Comparison of ENCODE assay signal across 20 cellular contexts in the genomic region with DNA sequence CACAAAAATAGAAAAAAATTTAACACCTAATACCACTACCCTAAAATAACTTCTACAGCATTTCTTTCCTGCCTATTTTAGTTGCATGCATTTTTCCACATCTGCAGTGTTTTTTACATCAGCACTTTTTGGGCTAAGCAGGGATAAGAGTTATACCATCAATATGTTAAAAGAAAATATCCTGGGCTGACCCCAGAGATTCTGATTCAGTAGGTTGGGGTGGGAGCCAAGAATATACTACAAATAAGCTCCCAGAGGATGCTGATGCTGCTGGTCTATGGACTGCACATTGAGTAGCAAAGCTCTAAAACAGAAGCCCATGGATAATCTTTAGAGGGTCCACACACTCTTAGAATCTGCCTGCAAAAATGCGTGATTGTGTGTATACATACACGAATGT. TPM values are rescaled to one million over a fixed set of nuclear protein-coding genes. Genes with fewer than 3 reads are reported as not detected.
DNase-seq lines count a peak whose midpoint lies in the region; ATAC-seq and TF ChIP-seq lines count a peak whose summit lies in the region.
"Had no signal": no experiment of that assay in that cellular context is flagged by ENCODE, and none has a peak within 500 bp of the region (broad histone marks: within the 10 kb centered on the region; RNA-seq: fewer than 3 reads in every experiment).

No MANE protein-coding gene starts in this region.

- H3K79me2 ChIP-seq in H9 (ENCODE audit: insufficient read depth, low read length): no peaks in the 10 kb centered on the region; the same call in none of the 2 replicates

- no peak overlapping the region for H2BK20ac ChIP-seq in H9 (ENCODE audit: low read depth, low read length, poor library complexity, severe bottlenecking)

- peaks cover 3% of the 10 kb centered on the region for H4K20me1 ChIP-seq in H9 (ENCODE audit: control insufficient read depth, insufficient read depth, insufficient read length)

- H4K5ac ChIP-seq in H9 (ENCODE audit: insufficient read length, low read depth, low read length): no peak overlapping the region

- H3K4me3 Mint-ChIP-seq in activated T-cell treated with anti-CD3 and anti-CD28 coated beads, Interleukin-2, amount 50 U/mL, for 72 hours: peak overlapping the region; percentile 61 to 70
- H3K4me3 Mint-ChIP-seq in activated B cell treated with CpG ODN at 0.5 μM for 24 hours (peak overlapping the region; percentile 60), H9 (no peak overlapping the region)
- peak overlapping the region in 1 of 2 donors; percentile 24 for H3K4me3 Mint-ChIP-seq in effector memory CD8-positive, alpha-beta T cell
- H3K4me3 Mint-ChIP-seq: neural progenitor cell had no signal

- no peak overlapping the region for H3K23ac ChIP-seq in H9 (ENCODE audit: insufficient read length, low read depth, low read length)

- H2BK12ac ChIP-seq in H9 (ENCODE audit: insufficient read length, low read depth, low read length): no peak overlapping the region

- no peak overlapping the region for H3K18ac ChIP-seq in H9 (ENCODE audit: insufficient read length, low read depth, low read length)

- no peak overlapping the region for H4K8ac ChIP-seq in H9 (replicated peaks; ENCODE audit: insufficient read length, low read depth, low read length)

- H3K56ac ChIP-seq in H9 (ENCODE audit: insufficient read length, low read depth, low read length): no peak overlapping the region

- no peak for TF ChIP-seq POLR2A in stomach (IDR thresholded peaks at IDR 0.05)

- no peak overlapping the region for H3K14ac ChIP-seq in H9 (ENCODE audit: insufficient read depth, low read length)

- H2BK15ac ChIP-seq in H9 (ENCODE audit: low read depth, low read length): no peak overlapping the region

- no peak overlapping the region for H4K91ac ChIP-seq in H9 (ENCODE audit: insufficient read length, low read depth, low read length)

- H3K36me3 ChIP-seq in stomach: peaks cover 50 to 84% (median 79%) of the 10 kb centered on the region in 4 donors

- WGBS in stomach, 5 donors: 94 to 100% (median 95%) methylated on average over 2 of the region's 2 CpGs
- WGBS in H9 (ENCODE audit: extremely low coverage, insufficient read length, low lambda C conversion rate): no CpG with 5 or more reads among the region's 2 CpGs

- H3K4me1 Mint-ChIP-seq in activated T-cell treated with anti-CD3 and anti-CD28 coated beads, Interleukin-2, amount 50 U/mL, for 72 hours (ENCODE audit: low read depth): peaks cover 72% of the 10 kb centered on the region
- H3K4me1 Mint-ChIP-seq in activated B cell treated with CpG ODN at 0.5 μM for 24 hours (peaks cover 27% of the 10 kb centered on the region), H9 (no peaks in the 10 kb centered on the region)
- peaks cover 55 to 74% of the 10 kb centered on the region in 2 donors for H3K4me1 Mint-ChIP-seq in effector memory CD8-positive, alpha-beta T cell (ENCODE audit: low read depth in 2 of 2)
- H3K4me1 Mint-ChIP-seq: neural progenitor cell had no signal

- CTCF ChIA-PET in activated B cell treated with CpG ODN at 0.5 μM for 24 hours (lab: Charles Lee): interaction anchor here (0.6 to 1.9 kb wide), 4 partner anchors 10 to 92 kb away, joined by 3 to 8 read pairs (median 3); no protein-coding TSS in a partner anchor

- ATAC-seq in activated T-cell treated with anti-CD3 and anti-CD28 coated beads, Interleukin-2, amount 50 U/mL, for 72 hours (replicated peaks in 1 of 2): no peak
- ATAC-seq in activated B cell treated with CpG ODN at 0.5 μM for 24 hours (ENCODE audit: low read depth): no peak
- ATAC-seq in effector memory CD8-positive, alpha-beta T cell (replicated peaks): no peak
- ATAC-seq: left lung had no signal

- no peak overlapping the region for H3K9ac ChIP-seq in H9 (ENCODE audit: extremely low read depth, insufficient read length, low read length)
- H3K9ac ChIP-seq: neural progenitor cell had no signal

- intact Hi-C loops in activated B cell treated with CpG ODN at 0.5 μM for 24 hours (cut with micrococcal nuclease) (loop anchor here (1.0 kb wide), 1 partner anchor 14 kb away; the partner anchor contains the start of gene FYCO1), stomach (cut with DNase I; ENCODE audit: low total_unique reads) (no loop called here)

- H3K9me3 Mint-ChIP-seq in activated T-cell treated with anti-CD3 and anti-CD28 coated beads, Interleukin-2, amount 50 U/mL, for 72 hours: peaks cover 0 to 3% of the 10 kb centered on the region in 2 donors
- H3K9me3 Mint-ChIP-seq in activated B cell treated with CpG ODN at 0.5 μM for 24 hours: no peaks in the 10 kb centered on the region
- H3K9me3 Mint-ChIP-seq in effector memory CD8-positive, alpha-beta T cell: peaks cover 0 to 3% of the 10 kb centered on the region in 2 donors
- no peaks in the 10 kb centered on the region for H3K9me3 Mint-ChIP-seq in H9
- H3K9me3 Mint-ChIP-seq: neural progenitor cell had no signal

- no peak overlapping the region for H3T11ph ChIP-seq in H9 (ENCODE audit: low read length)

- H3K79me1 ChIP-seq in H9 (ENCODE audit: insufficient read depth, low read depth, low read length, poor library complexity, severe bottlenecking): no peaks in the 10 kb centered on the region

- peak overlapping the region; percentile 17 for H3K27ac Mint-ChIP-seq in activated T-cell treated with anti-CD3 and anti-CD28 coated beads, Interleukin-2, amount 50 U/mL, for 72 hours
- H3K27ac Mint-ChIP-seq in activated B cell treated with CpG ODN at 0.5 μM for 24 hours (no peak overlapping the region), H9 (no peak overlapping the region)
- H3K27ac Mint-ChIP-seq in effector memory CD8-positive, alpha-beta T cell: peak overlapping the region; percentile 80 to 95
- H3K27ac Mint-ChIP-seq: neural progenitor cell had no signal

- no peaks in the 10 kb centered on the region for H3K23me2 ChIP-seq in H9 (ENCODE audit: insufficient read length, low read depth, low read length, poor library complexity, severe bottlenecking)

- TF ChIP-seq CTCF in activated B cell treated with CpG ODN at 0.5 μM for 24 hours (IDR thresholded peaks at IDR 0.05) (no peak), stomach (IDR thresholded peaks at IDR 0.05) (no peak), H9 (conservative IDR thresholded peaks at IDR 0.05) (no peak)

- no peak overlapping the region for H3K4ac ChIP-seq in H9 (ENCODE audit: low read depth, low read length)

- TF ChIP-seq EP300 in stomach (IDR thresholded peaks at IDR 0.05): no peak

- no peak overlapping the region for H2AFZ ChIP-seq in H9 (ENCODE audit: low read length)
- H2AFZ ChIP-seq: neural progenitor cell had no signal

- H3K27me3 Mint-ChIP-seq in activated T-cell treated with anti-CD3 and anti-CD28 coated beads, Interleukin-2, amount 50 U/mL, for 72 hours (ENCODE audit: low read depth): no peaks in the 10 kb centered on the region
- no peaks in the 10 kb centered on the region for H3K27me3 Mint-ChIP-seq in activated B cell treated with CpG ODN at 0.5 μM for 24 hours
- H3K27me3 Mint-ChIP-seq in effector memory CD8-positive, alpha-beta T cell: no peaks in the 10 kb centered on the region
- H3K27me3 Mint-ChIP-seq in H9 (ENCODE audit: low read depth): no peaks in the 10 kb centered on the region

- POLR2A ChIA-PET in activated B cell treated with CpG ODN at 0.5 μM for 24 hours (lab: Charles Lee): interaction anchor here (0.7 to 1.8 kb wide), 5 partner anchors 8 to 104 kb away, joined by 3 to 9 read pairs (median 3); no protein-coding TSS in a partner anchor

- peaks cover 17 to 43% of the 10 kb centered on the region in 2 donors for H3K36me3 Mint-ChIP-seq in activated T-cell treated with anti-CD3 and anti-CD28 coated beads, Interleukin-2, amount 50 U/mL, for 72 hours (ENCODE audit: insufficient read depth in 2 of 2)
- H3K36me3 Mint-ChIP-seq in activated B cell treated with CpG ODN at 0.5 μM for 24 hours (ENCODE audit: low read depth) (peaks cover 86% of the 10 kb centered on the region), H9 (ENCODE audit: insufficient read depth in 1 of 3, low read depth in 3 of 3) (peaks cover 11 to 76% (median 61%) of the 10 kb centered on the region in 3 experiments; a peak in 6 of 7 replicates)
- H3K36me3 Mint-ChIP-seq in effector memory CD8-positive, alpha-beta T cell (ENCODE audit: insufficient read depth): peaks cover 41% of the 10 kb centered on the region

- no peak overlapping the region for H3K4me3 ChIP-seq in stomach
- H3K4me3 ChIP-seq: left lung, neural progenitor cell, upper lobe of left lung had no signal

- H2BK120ac ChIP-seq in H9 (ENCODE audit: low read depth, low read length, poor library complexity, severe bottlenecking): no peak overlapping the region

- H3K27ac ChIP-seq in stomach (peak overlapping the region in 4 of 5 donors; percentile 3 to 97 (median 46)), H9 (ENCODE audit: insufficient read length, low read depth, low read length) (no peak overlapping the region)
- H3K27ac ChIP-seq: left lung, neural progenitor cell had no signal

- H3K4me1 ChIP-seq in stomach (peaks cover 45 to 97% (median 77%) of the 10 kb centered on the region in 4 donors), H9 (ENCODE audit: insufficient read depth, low read length) (no peaks in the 10 kb centered on the region)
- H3K4me1 ChIP-seq: neural progenitor cell had no signal

- H2BK5ac ChIP-seq in H9 (ENCODE audit: insufficient read length, low read length): no peak overlapping the region

- H3K9me3 ChIP-seq in stomach: no peaks in the 10 kb centered on the region
- no peaks in the 10 kb centered on the region for H3K9me3 ChIP-seq in H9 (ENCODE audit: control insufficient read depth, low read depth, low read length)
- H3K9me3 ChIP-seq: left lung, upper lobe of left lung had no signal

- H3K27me3 ChIP-seq in stomach: no peaks in the 10 kb centered on the region
- H3K27me3 ChIP-seq in H9 (ENCODE audit: insufficient read depth, low read length): no peaks in the 10 kb centered on the region
- H3K27me3 ChIP-seq: left lung, neural progenitor cell, upper lobe of left lung had no signal

- H2AK5ac ChIP-seq in H9 (ENCODE audit: insufficient read length, low read length): no peak overlapping the region

- no peak overlapping the region for H3K4me2 ChIP-seq in H9 (ENCODE audit: insufficient read depth, insufficient read length, low read length)
- H3K4me2 ChIP-seq: neural progenitor cell had no signal

- DNase-seq in activated T-cell treated with anti-CD3 and anti-CD28 coated beads, Interleukin-2, amount 50 U/mL, for 72 hours: no peak
- no peak for DNase-seq in activated T-cell treated with anti-CD3 and anti-CD28 coated beads, Interleukin-2, amount 50 U/mL, for 1 hour
- DNase-seq in activated B cell treated with CpG ODN at 0.5 μM for 24 hours (no peak), stomach (no peak), NCI-H2029 treated with DMSO at 0.1 percent for 48 hours (lab: John Stamatoyannopoulos, UW) (no peak), iPS-NIHi11 (ENCODE audit: low spot score) (no peak), H9 (no peak)
- no peak for DNase-seq in effector memory CD8-positive, alpha-beta T cell
- DNase-seq: activated naive CD4-positive, alpha-beta T cell; left lung; midbrain; NCI-H1930; NCI-H446 treated with DMSO at 0.1 percent for 48 hours; stimulated activated CD4-positive, alpha-beta T cell treated with anti-CD3 and anti-CD28 coated beads, Interleukin-12 subunit alpha, Interleukin-12 subunit beta, amount 100 ng/mL, for 4 hours; upper lobe of left lung had no signal

RNA-seq across cellular contexts. Expression of gene FYCO1, which starts 14.8 kb away (rescaled TPM):
- total RNA-seq in activated T-cell treated with anti-CD3 and anti-CD28 coated beads, Interleukin-2, amount 50 U/mL, for 72 hours: 10 to 100 TPM; 17.6 to 25.1 TPM
- total RNA-seq in activated B cell treated with CpG ODN at 0.5 μM for 24 hours (10.6 and 14.9 TPM in 2 replicates), stomach (10 to 100 TPM; 18.0 to 97.4 (median 39.3) TPM), H9 (2021) (10.4 and 10.6 TPM in 2 replicates)
- polyA plus RNA-seq in stomach: 10 to 100 TPM; 10.7 to 11.8 (median 11.3) TPM

RNA-seq across cellular contexts. Expression of gene CXCR6, which starts 37.6 kb away (rescaled TPM):
- 10 to 100 TPM in 1 of 2 donors, 1 to 10 TPM in 1; 2.0 to 13.1 TPM for total RNA-seq in activated T-cell treated with anti-CD3 and anti-CD28 coated beads, Interleukin-2, amount 50 U/mL, for 72 hours
- total RNA-seq in activated B cell treated with CpG ODN at 0.5 μM for 24 hours (not detected in 2 replicates), stomach (10 to 100 TPM in 1 of 5 donors, 1 to 10 TPM in 1, not detected in 3; 1.1 to 14.8 TPM), H9 (2021) (not detected in 2 replicates)
- polyA plus RNA-seq in stomach: 1 to 10 TPM in 1 of 3 donors, under 1 TPM in 2; 0.31 to 3.2 (median 0.70) TPM
- total RNA-seq: Daoy, H1, renal cortical epithelial cell had no signal
- polyA plus RNA-seq: AG04450, H1 had no signal

RNA-seq across cellular contexts. Expression of gene XCR1, which starts 46.5 kb away (rescaled TPM):
- total RNA-seq in activated T-cell treated with anti-CD3 and anti-CD28 coated beads, Interleukin-2, amount 50 U/mL, for 72 hours: not detected
- total RNA-seq in activated B cell treated with CpG ODN at 0.5 μM for 24 hours (not detected in 2 replicates), stomach (under 1 TPM in 3 of 5 donors, not detected in 2; under 0.01 to 0.37 (median 0.14) TPM), H9 (2021) (not detected in 2 replicates)
- polyA plus RNA-seq in stomach: under 1 TPM in 1 of 3 donors, not detected in 2; 0.03 TPM
- total RNA-seq: Daoy, H1, renal cortical epithelial cell had no signal
- polyA plus RNA-seq: AG04450 had no signal

Comparison
In these comparisons a context has a peak if more than half of its experiments do, and no peak if none do; other contexts are left out.
1. H3K27ac Mint-ChIP-seq: peak in activated T-cell treated with anti-CD3 and anti-CD28 coated beads, Interleukin-2, amount 50 U/mL, for 72 hours (single experiment) and effector memory CD8-positive, alpha-beta T cell (2 of 2); none in activated B cell treated with CpG ODN at 0.5 μM for 24 hours (single experiment) and H9 (0 of 3).
2. H3K4me3 Mint-ChIP-seq: peak in activated T-cell treated with anti-CD3 and anti-CD28 coated beads, Interleukin-2, amount 50 U/mL, for 72 hours (2 of 2) and activated B cell treated with CpG ODN at 0.5 μM for 24 hours (single experiment); none in H9 (0 of 2).